Comparison of ENCODE assay signal across 28 cellular contexts in the genomic region with DNA sequence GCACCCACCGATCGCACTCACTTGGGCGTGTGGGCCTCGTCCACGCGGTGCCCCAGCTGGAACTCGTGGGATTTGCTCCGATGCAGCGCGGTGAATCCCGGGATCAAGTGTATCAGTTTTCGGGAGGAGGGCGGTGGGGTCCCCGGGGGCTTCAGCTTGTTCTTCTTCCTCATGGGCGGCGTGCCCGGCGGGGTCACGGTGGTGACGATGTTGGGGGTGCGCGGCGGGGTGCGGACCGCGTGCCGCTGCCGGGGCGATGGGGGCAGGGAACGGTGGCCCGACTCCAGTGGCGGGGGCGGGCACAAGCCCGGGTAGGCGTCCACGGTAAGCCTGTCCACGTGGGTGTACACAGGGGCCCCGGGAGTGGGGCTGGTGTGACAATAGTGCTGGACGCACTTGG.
"Had no signal": no experiment of that assay in that cellular context is flagged by ENCODE, and none has a peak within 500 bp of the region (broad histone marks: within the 10 kb centered on the region; RNA-seq: fewer than 3 reads in every experiment).

No MANE protein-coding gene starts in this region.

- H3K4me1 ChIP-seq: heart right ventricle, lower lobe of right lung, parathyroid adenoma, psoas muscle, right lobe of liver, stomach, testis, thyroid gland, transverse colon, upper lobe of left lung, vagina had no signal

- H3K27ac ChIP-seq: heart right ventricle, hepatocyte, lower lobe of right lung, neutrophil, parathyroid adenoma, psoas muscle, right lobe of liver, skin epidermis, stomach, testis, thyroid gland, transverse colon, upper lobe of left lung, vagina had no signal

- H3K9me3 ChIP-seq: lower lobe of right lung, neutrophil, psoas muscle, right lobe of liver, testis, thyroid gland, transverse colon, vagina had no signal

- H3K36me3 ChIP-seq: heart right ventricle, lower lobe of right lung, neutrophil, right lobe of liver, stomach, thyroid gland, transverse colon, upper lobe of left lung, vagina had no signal

- H3K27ac Mint-ChIP-seq: naive thymus-derived CD8-positive, alpha-beta T cell; nephron had no signal

- DNase-seq: kidney glomerular epithelial cell; left cardiac atrium; lower lobe of right lung; mammary epithelial cell; mesenchymal stem cell; naive thymus-derived CD8-positive, alpha-beta T cell; occipital lobe; psoas muscle; stimulated activated CD4-positive, alpha-beta T cell treated with anti-CD3 and anti-CD28 coated beads, Interleukin-12 subunit alpha, Interleukin-12 subunit beta, amount 100 ng/mL, for 4 hours; stimulated activated CD4-positive, alpha-beta T cell treated with anti-CD3 and anti-CD28 coated beads, Interleukin-15, amount 100 ng/mL, for 24 hours; stimulated activated CD4-positive, alpha-beta T cell treated with anti-CD3 and anti-CD28 coated beads, Interleukin-2, amount 100 ng/mL, for 24 hours; stimulated activated CD4-positive, alpha-beta T cell treated with anti-CD3 and anti-CD28 coated beads, Interleukin-4, amount 100 ng/mL, for 1 hour; stimulated activated naive CD4-positive, alpha-beta T cell; stomach; testis; thyroid gland; transverse colon had no signal

- H3K79me2 ChIP-seq: hepatocyte, parathyroid adenoma had no signal

- H3K4me3 Mint-ChIP-seq: naive thymus-derived CD8-positive, alpha-beta T cell; nephron; neural crest cell had no signal

- H2AFZ ChIP-seq: hepatocyte, parathyroid adenoma had no signal

- H3K9ac ChIP-seq: parathyroid adenoma had no signal

- H3K27me3 ChIP-seq: hepatocyte, neutrophil, right lobe of liver, stomach, testis, thyroid gland, transverse colon, upper lobe of left lung, vagina had no signal

- H3K4me3 ChIP-seq: heart right ventricle, hepatocyte, lower lobe of right lung, psoas muscle, right lobe of liver, skin epidermis, stomach, thyroid gland, transverse colon, upper lobe of left lung, vagina had no signal

- ATAC-seq: heart right ventricle; left cardiac atrium; left lobe of liver; naive thymus-derived CD8-positive, alpha-beta T cell; psoas muscle had no signal

- H3K4me1 Mint-ChIP-seq: naive thymus-derived CD8-positive, alpha-beta T cell; nephron; neural crest cell had no signal

- H3K4me2 ChIP-seq: hepatocyte had no signal
